Comparison of ENCODE assay signal across 1 cellular context in genomic region chr3:169668081-169668956, GRCh38.
TF ChIP-seq lines count a peak whose summit lies in the region.

No MANE protein-coding gene starts in this region.

TF ChIP-seq in HEK293, 187 proteins besides CTCF, POLR2A, EP300 and RAD21 (continued from another document):
- TF ChIP-seq PRDM10 (tag by site-specific recombination; IDR thresholded peaks at IDR 0.05) (no peak), WT1 (tag by site-specific recombination; IDR thresholded peaks at IDR 0.05) (no peak), KLF16 (tag by site-specific recombination; IDR thresholded peaks at IDR 0.05) (0 out of 2 replicates have a peak, but pooled peaks have one; percentile 31), PRDM1 (tag by site-specific recombination; IDR thresholded peaks at IDR 0.05) (peak; percentile 66), MYNN (tag by site-specific recombination; IDR thresholded peaks at IDR 0.05; ENCODE audit: borderline replicate concordance) (peak; percentile 35; the same call in 1 of the 2 replicates), PRDM6 (tag by site-specific recombination; IDR thresholded peaks at IDR 0.05) (peak; percentile 30; the same call in 1 of the 2 replicates), HOXD13 (CRISPR knock-in tag; IDR thresholded peaks at IDR 0.05; ENCODE audit: borderline replicate concordance) (peak; percentile 52; the same call in 1 of the 2 replicates), ZNF335 (tag by site-specific recombination; conservative IDR thresholded peaks at IDR 0.05) (peak; percentile 76), ZNF660 (tag by site-specific recombination; IDR thresholded peaks at IDR 0.05) (peak; percentile 4; the same call in 1 of the 2 replicates), ZNF701 (tag by site-specific recombination; IDR thresholded peaks at IDR 0.05) (no peak), ZBTB48 (tag by site-specific recombination; IDR thresholded peaks at IDR 0.05) (peak; percentile 14; the same call in 1 of the 2 replicates), YY1 (tag by site-specific recombination; IDR thresholded peaks at IDR 0.05) (peak; percentile 56), ZSCAN4 (tag by site-specific recombination; IDR thresholded peaks at IDR 0.05) (peak; percentile 84), ZNF266 (tag by site-specific recombination; IDR thresholded peaks at IDR 0.05; ENCODE audit: low read depth) (no peak), REST (tag by site-specific recombination; IDR thresholded peaks at IDR 0.05) (0 out of 2 replicates have a peak, but pooled peaks have one; percentile 24), ZNF514 (tag by site-specific recombination; IDR thresholded peaks at IDR 0.05) (no peak), ZBTB26 (tag by site-specific recombination; optimal IDR thresholded peaks at IDR 0.05) (peak; percentile 93), ZNF23 (tag by site-specific recombination; IDR thresholded peaks at IDR 0.05; ENCODE audit: borderline replicate concordance) (no peak), ZNF558 (tag by site-specific recombination; IDR thresholded peaks at IDR 0.05) (no peak), OVOL3 (tag by site-specific recombination; IDR thresholded peaks at IDR 0.05) (no peak), ZBTB17 (tag by site-specific recombination; IDR thresholded peaks at IDR 0.05) (0 out of 2 replicates have a peak, but pooled peaks have one; percentile 32), SP7 (tag by site-specific recombination; IDR thresholded peaks at IDR 0.05) (0 out of 2 replicates have a peak, but pooled peaks have one; percentile 28)
TF ChIP-seq in HEK293: peak in this region for 28.
